Comparison of ENCODE assay signal across 18 cellular contexts in genomic region chr3:87498358-87499080, GRCh38.
"Had no signal": no experiment of that assay in that cellular context is flagged by ENCODE, and none has a peak within 500 bp of the region (broad histone marks: within the 10 kb centered on the region; RNA-seq: fewer than 3 reads in every experiment).

No MANE protein-coding gene starts in this region.

- ATAC-seq: activated CD8-positive, alpha-beta T cell treated with anti-CD3 and anti-CD28 coated beads, Interleukin-2, amount 10 ng/mL, durations not matched to agents 7 days and 5 days; activated naive CD4-positive, alpha-beta T cell treated with anti-CD3 and anti-CD28 coated beads, Interleukin-2, amount 50 U/mL, for 72 hours; heart left ventricle; left cardiac atrium; natural killer cell treated with Interleukin-12 subunit alpha and Interleukin-12 subunit beta and Interleukin-15 and Interleukin-18, amount 100 ng/mL, for 72 hours; stimulated activated naive CD8-positive, alpha-beta T cell treated with anti-CD3 and anti-CD28 coated beads, Interleukin-15, Interleukin-2, amounts not matched to agents 100 U/mL and 50 U/mL, for 24 hours had no signal

- H3K4me1 ChIP-seq: breast epithelium, colonic mucosa, esophagus squamous epithelium, heart left ventricle, prostate gland, thyroid gland had no signal

- DNase-seq: activated CD4-positive, alpha-beta T cell treated with anti-CD3 and anti-CD28 coated beads, Interleukin-2, amount 10 ng/mL, durations not matched to agents 7 days and 5 days; activated CD8-positive, alpha-beta T cell treated with anti-CD3 and anti-CD28 coated beads, Interleukin-2, amount 10 ng/mL, durations not matched to agents 7 days and 5 days; aorta; colonic mucosa; esophagus squamous epithelium; heart left ventricle; islet precursor cell; left cardiac atrium; ovary; stimulated activated CD4-positive, alpha-beta T cell treated with anti-CD3 and anti-CD28 coated beads, Interleukin-4, amount 100 ng/mL, for 24 hours; stimulated activated naive CD8-positive, alpha-beta T cell treated with anti-CD3 and anti-CD28 coated beads, Interleukin-15, Interleukin-2, amounts not matched to agents 100 U/mL and 50 U/mL, for 24 hours; T-helper 2 cell; thyroid gland had no signal

- H3K27me3 ChIP-seq: breast epithelium, colonic mucosa, esophagus squamous epithelium, heart left ventricle, ovary, thyroid gland had no signal

- H3K4me3 ChIP-seq: breast epithelium, colonic mucosa, esophagus squamous epithelium, heart left ventricle, ovary, prostate gland, thyroid gland had no signal

- H3K9me3 ChIP-seq: breast epithelium, colonic mucosa, esophagus squamous epithelium, heart left ventricle, ovary, prostate gland, thyroid gland had no signal

- H3K27ac ChIP-seq: breast epithelium, colonic mucosa, esophagus squamous epithelium, heart left ventricle, ovary, prostate gland, thyroid gland, VCaP had no signal

- H3K36me3 ChIP-seq: breast epithelium, colonic mucosa, esophagus squamous epithelium, heart left ventricle, ovary, prostate gland, thyroid gland had no signal
